Comparison of ENCODE assay signal across 9 cellular contexts in genomic region chr19:8571006-8571411, GRCh38. TPM values are rescaled to one million over a fixed set of nuclear protein-coding genes. Genes with fewer than 3 reads are reported as not detected.
DNase-seq lines count a peak whose midpoint lies in the region; ATAC-seq, FAIRE-seq and TF ChIP-seq lines count a peak whose summit lies in the region.
"Had no signal": no experiment of that assay in that cellular context is flagged by ENCODE, and none has a peak within 500 bp of the region (broad histone marks: within the 10 kb centered on the region; RNA-seq: fewer than 3 reads in every experiment).

No MANE protein-coding gene starts in this region.

- no peaks in the 10 kb centered on the region for H3K4me1 ChIP-seq in psoas muscle

- intact Hi-C loops in psoas muscle (cut with DNase I): no loop called here

- ATAC-seq in T-helper 17 cell: peak; percentile 66
- ATAC-seq in GM21367 (IDR thresholded peaks at IDR 0.05; ENCODE audit: unreplicated experiment): no peak
- no peak for ATAC-seq in psoas muscle

- H3K27ac ChIP-seq in psoas muscle: no peak overlapping the region

- no peak for FAIRE-seq in H54 (lab: Jason Lieb, UNC)
- FAIRE-seq: endometrium had no signal

- peaks cover 59% of the 10 kb centered on the region for H3K4me1 Mint-ChIP-seq in T-helper 17 cell

- peaks cover 5% of the 10 kb centered on the region for H3K36me3 Mint-ChIP-seq in T-helper 17 cell (ENCODE audit: low read depth)

- peak; percentile 24; the same call in 1 of the 2 replicates for TF ChIP-seq POLR2A in H54 (IDR thresholded peaks at IDR 0.05; ENCODE audit: low read depth, low read length)

- no peak for TF ChIP-seq CTCF in cardiac fibroblast (IDR thresholded peaks at IDR 0.05; ENCODE audit: low read depth, low read length)
- no peak for TF ChIP-seq CTCF in psoas muscle (IDR thresholded peaks at IDR 0.05)

- H3K27me3 Mint-ChIP-seq in T-helper 17 cell: no peaks in the 10 kb centered on the region

- WGBS in psoas muscle, 3 donors: 24 to 39% (median 28%) methylated on average over 5 of the region's 5 CpGs

- peaks cover 0 to 1% (median 0%) of the 10 kb centered on the region in 3 donors for H3K27me3 ChIP-seq in psoas muscle (ENCODE audit: insufficient read depth in 3 of 3, low read length in 2 of 3)

- no peaks in the 10 kb centered on the region for H3K9me3 ChIP-seq in T-helper 17 cell (ENCODE audit: control insufficient read depth, low read length, poor library complexity, severe bottlenecking)
- H3K9me3 ChIP-seq in psoas muscle: no peaks in the 10 kb centered on the region

- H3K4me3 Mint-ChIP-seq in T-helper 17 cell: peak overlapping the region; percentile 99

- H3K27ac Mint-ChIP-seq in T-helper 17 cell: peak overlapping the region; percentile 97

- no peaks in the 10 kb centered on the region for H3K36me3 ChIP-seq in psoas muscle (ENCODE audit: insufficient read depth in 1 of 2, low read depth in 1 of 2)

- no peak overlapping the region for H3K4me3 ChIP-seq in cardiac fibroblast (replicated peaks in 1 of 2; ENCODE audit: low read depth in 2 of 2, low read length in 2 of 2)
- H3K4me3 ChIP-seq in psoas muscle: no peak overlapping the region

- DNase-seq in H54 (ENCODE audit: insufficient read length, low spot score) (peak; percentile 80), T-helper 17 cell (peak; percentile 17 to 44 (median 43)), cardiac fibroblast (ENCODE audit: low read depth in 2 of 2) (peak; percentile 53 to 72), pons (ENCODE audit: low spot score) (peak; percentile 65), psoas muscle (no peak), DMS79 treated with DMSO at 0.1 percent for 48 hours (lab: John Stamatoyannopoulos, UW) (no peak), NCI-H524 treated with DMSO at 0.1 percent for 48 hours (lab: John Stamatoyannopoulos, UW) (no peak)

RNA-seq across cellular contexts. Expression of gene MYO1F, which starts 6.2 kb away (rescaled TPM):
- 100 to 1,000 TPM; 270 to 305 TPM for total RNA-seq in T-helper 17 cell
- total RNA-seq in psoas muscle: 1 to 10 TPM; 3.5 to 6.3 (median 5.2) TPM
- polyA plus RNA-seq in psoas muscle: 1 to 10 TPM in 2 of 3 donors, under 1 TPM in 1; 1.00 to 1.0 (median 1.0) TPM

RNA-seq across cellular contexts. Expression of gene ADAMTS10, which starts 39.5 kb away (rescaled TPM):
- 10 to 100 TPM; 24.0 to 33.1 TPM for total RNA-seq in T-helper 17 cell
- total RNA-seq in psoas muscle: 1 to 10 TPM; 1.9 to 8.2 (median 3.8) TPM
- 1 to 10 TPM; 3.4 to 3.8 (median 3.4) TPM for polyA plus RNA-seq in psoas muscle

RNA-seq across cellular contexts. Expression of gene ZNF414, which starts 57.0 kb away (rescaled TPM):
- total RNA-seq in T-helper 17 cell: 10 to 100 TPM; 45.1 to 46.2 TPM
- total RNA-seq in psoas muscle: 10 to 100 TPM; 15.6 to 19.3 (median 17.8) TPM
- polyA plus RNA-seq in psoas muscle: 10 to 100 TPM; 10.4 to 21.6 (median 17.8) TPM

RNA-seq across cellular contexts. Expression of gene NFILZ, which starts 59.4 kb away (rescaled TPM):
- total RNA-seq in T-helper 17 cell (not detected), psoas muscle (not detected)
- polyA plus RNA-seq in psoas muscle: not detected

Comparison
In these comparisons a context has a peak if more than half of its experiments do, and no peak if none do; other contexts are left out.
1. DNase-seq: peak in H54 (single experiment), T-helper 17 cell (3 of 3), cardiac fibroblast (2 of 2) and pons (single experiment); none in psoas muscle (0 of 2), DMS79 treated with DMSO at 0.1 percent for 48 hours (single experiment) and NCI-H524 treated with DMSO at 0.1 percent for 48 hours (single experiment).
2. RNA of gene MYO1F, which starts 6.2 kb away (total RNA-seq): 270 to 305 TPM in T-helper 17 cell; 3.5 to 6.3 TPM in psoas muscle; every median in the first group is over 10 times any median in the second.